In the genomic region with DNA sequence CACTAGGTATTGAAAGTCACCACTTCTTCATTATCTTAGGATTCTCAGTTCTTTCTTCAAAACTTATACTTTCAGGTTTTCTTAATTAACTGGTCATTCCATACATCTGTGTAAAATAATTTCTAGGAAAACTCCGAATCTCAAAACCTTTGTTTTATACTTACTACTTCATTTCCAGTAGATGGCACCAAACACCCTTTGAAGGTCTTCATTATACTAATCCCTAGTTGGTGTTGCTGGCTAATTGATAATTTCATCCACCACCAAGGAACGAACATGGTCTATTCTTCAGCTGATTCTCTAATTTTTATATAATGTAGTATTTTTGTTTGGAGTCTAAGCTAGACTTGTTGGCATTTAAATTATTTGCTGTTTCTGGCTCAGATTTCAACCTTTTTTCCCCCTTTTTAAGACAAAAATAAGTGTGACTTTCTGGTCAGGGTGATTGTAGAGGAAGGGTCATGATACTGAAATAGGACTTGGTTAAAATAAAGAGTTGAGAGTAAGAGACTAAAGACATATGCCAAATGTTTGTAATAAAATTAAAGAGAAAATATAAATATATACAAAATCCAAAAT, we compare ENCODE assay signal across 8 cellular contexts. TPM values are rescaled to one million over a fixed set of nuclear protein-coding genes. Genes with fewer than 3 reads are reported as not detected.
A peak's percentile ranks its signal among the peaks of the same experiment; 100 is the strongest.
DNase-seq lines count a peak whose midpoint lies in the region; ATAC-seq and TF ChIP-seq lines count a peak whose summit lies in the region.

No MANE protein-coding gene starts in this region.

- no peak overlapping the region for H4K5ac ChIP-seq in IMR-90 (ENCODE audit: low read depth, low read length)

- H3K4me3 ChIP-seq in DND-41 (ENCODE audit: low read depth in 1 of 2, low read length in 2 of 2) (no peak overlapping the region), IMR-90 (ENCODE audit: insufficient read depth, low read depth, low read length) (no peak overlapping the region), PC-3 (ENCODE audit: low read length) (no peak overlapping the region)

- dilution Hi-C loops in IMR-90 (cut with HindIII; ENCODE audit: low sequenced_read_pairs, unreplicated experiment) = no loop called here

- H2BK5ac ChIP-seq in IMR-90 (ENCODE audit: low read depth, low read length, poor library complexity, severe bottlenecking) = no peak overlapping the region

- peaks cover 1 to 11% of the 10 kb centered on the region in 2 experiments; a peak in 3 of 4 replicates for H3K79me1 ChIP-seq in IMR-90 (ENCODE audit: low read depth in 1 of 2, low read length in 2 of 2)

- peak overlapping the region in 2 of 3 experiments; percentile 28 to 68 for H3K27ac Mint-ChIP-seq in nephron

- no peak overlapping the region for H3K14ac ChIP-seq in IMR-90 (replicated peaks; ENCODE audit: low read depth, low read length)

- no peak overlapping the region for H2BK20ac ChIP-seq in IMR-90 (ENCODE audit: low read depth, low read length)

- H3K36me3 ChIP-seq in DND-41 (ENCODE audit: insufficient read depth, low read length) (peaks cover 33% of the 10 kb centered on the region), IMR-90 (ENCODE audit: control insufficient read depth, insufficient read depth, low read length) (peaks cover 6% of the 10 kb centered on the region), PC-3 (ENCODE audit: low read depth, low read length) (peaks cover 22% of the 10 kb centered on the region)

- H3F3A ChIP-seq in PC-3 (ENCODE audit: low read length, unreplicated experiment) = peaks cover 15% of the 10 kb centered on the region

- no peak overlapping the region for H4K8ac ChIP-seq in IMR-90 (ENCODE audit: low read depth in 2 of 2, low read length in 2 of 2)

- no peak overlapping the region for H3K18ac ChIP-seq in IMR-90 (ENCODE audit: low read depth, low read length)

- H3K27me3 ChIP-seq in DND-41 (ENCODE audit: insufficient read depth, low read length, poor library complexity) (no peaks in the 10 kb centered on the region), IMR-90 (ENCODE audit: control insufficient read depth, insufficient read depth, low read length) (no peaks in the 10 kb centered on the region), PC-3 (ENCODE audit: low read length) (no peaks in the 10 kb centered on the region)

- no peaks in the 10 kb centered on the region for H3K27me3 Mint-ChIP-seq in nephron (ENCODE audit: low read depth)

- peaks cover 29% of the 10 kb centered on the region for H3K4me1 ChIP-seq in DND-41 (ENCODE audit: insufficient read depth, low read length)
- H3K4me1 ChIP-seq in IMR-90 (ENCODE audit: control insufficient read depth, insufficient read depth, low read length) = no peaks in the 10 kb centered on the region
- peaks cover 12% of the 10 kb centered on the region for H3K4me1 ChIP-seq in PC-3 (ENCODE audit: insufficient read depth, low read length)

- no TSS peak for BruUV-seq in IMR-90 (replicated peaks; lab: Mats Ljungman, UMichigan)
- no TSS peak for BruUV-seq in PC-3 (replicated peaks; lab: Mats Ljungman, UMichigan)

- peak overlapping the region; percentile 42 to 77 (median 69) for H3K4me3 Mint-ChIP-seq in nephron

- H2AK9ac ChIP-seq in IMR-90 (replicated peaks; ENCODE audit: low read depth, low read length, poor library complexity) = no peak overlapping the region

- H3K79me2 ChIP-seq in DND-41 (ENCODE audit: insufficient read depth, low read length) (peaks cover 29% of the 10 kb centered on the region), PC-3 (ENCODE audit: low read length) (peaks cover 21% of the 10 kb centered on the region)

- H3K23ac ChIP-seq in IMR-90 (ENCODE audit: low read depth, low read length) = no peak overlapping the region

- H2BK120ac ChIP-seq in IMR-90 (ENCODE audit: low read depth, low read length) = no peak overlapping the region

- TF ChIP-seq RAD21 in IMR-90 (IDR thresholded peaks at IDR 0.05; ENCODE audit: low read length) = peak; percentile 80

- no peak for TF ChIP-seq POLR2A in IMR-90 (IDR thresholded peaks at IDR 0.05; ENCODE audit: low read depth, low read length)

- H3K9me1 ChIP-seq in IMR-90 (ENCODE audit: insufficient read depth, low read length) = no peaks in the 10 kb centered on the region

- H3K56ac ChIP-seq in IMR-90 (ENCODE audit: extremely low read depth, insufficient read depth, low read length) = no peak overlapping the region

- H2AFZ ChIP-seq in DND-41 (ENCODE audit: low read depth, low read length) (no peak overlapping the region), IMR-90 (replicated peaks; ENCODE audit: low read length, poor library complexity) (no peak overlapping the region), PC-3 (ENCODE audit: low read length) (no peak overlapping the region)

- WGBS in IMR-90 (ENCODE audit: extremely low coverage in 2 of 2, insufficient read length in 1 of 2), 2 experiments = no CpG with 5 or more reads among the region's 2 CpGs

- H3K27ac ChIP-seq in DND-41 (ENCODE audit: low read length) (no peak overlapping the region), IMR-90 (ENCODE audit: insufficient read depth, low read length) (no peak overlapping the region), PC-3 (ENCODE audit: low read length) (no peak overlapping the region)

- H3K4ac ChIP-seq in IMR-90 (ENCODE audit: low read depth, low read length) = no peak overlapping the region

- H3K9me3 Mint-ChIP-seq in nephron = no peaks in the 10 kb centered on the region

- CTCF ChIA-PET in IMR-90 (lab: Yijun Ruan, JAX) = interaction anchor here (0.6 to 2.7 kb wide), 9 partner anchors 83 to 346 kb away, joined by 3 to 7 read pairs (median 4); a partner anchor contains a TSS
- CTCF ChIA-PET in PC-3 (lab: Charles Lee) = interaction anchor here (0.7 to 1.0 kb wide), 2 partner anchors 123 to 159 kb away, joined by 3 to 5 read pairs; no protein-coding TSS in a partner anchor

- ATAC-seq in DND-41 (ENCODE audit: insufficient read depth, low read depth) (no peak), IMR-90 (ENCODE audit: low read depth) (no peak), PC-3 (no peak), HG02840 (IDR thresholded peaks at IDR 0.05; ENCODE audit: low FRiP score, unreplicated experiment) (no peak), HG03442 (IDR thresholded peaks at IDR 0.05; ENCODE audit: unreplicated experiment) (no peak), GM21360 (IDR thresholded peaks at IDR 0.05; ENCODE audit: unreplicated experiment) (no peak)

- no peaks in the 10 kb centered on the region for H3K4me1 Mint-ChIP-seq in nephron

- intact Hi-C loops in IMR-90 (cut with micrococcal nuclease) (loop anchor here (5.0 kb wide), 1 partner anchor 390 kb away; a partner anchor contains a TSS), PC-3 (cut with micrococcal nuclease) (loop anchor here (5.0 to 10.0 kb wide), 2 partner anchors 190 to 333 kb away; a partner anchor contains a TSS)

- H3K9me2 ChIP-seq in PC-3 (replicated peaks; ENCODE audit: low read length) = no peaks in the 10 kb centered on the region

- no peak for DNase-seq in DND-41
- DNase-seq in IMR-90 = peak; percentile 58
- DNase-seq in PC-3 = peak; percentile 62
- DNase-seq in dermis microvascular lymphatic vessel endothelial cell (ENCODE audit: low read depth in 2 of 2) = peak; percentile 61 to 72

- POLR2A ChIA-PET in IMR-90 (lab: Charles Lee; ENCODE audit: unreplicated experiment) = interaction anchor here (0.5 kb wide), 1 partner anchor 182 kb away, joined by 6 read pairs; no protein-coding TSS in a partner anchor
- POLR2A ChIA-PET in PC-3 (lab: Charles Lee; ENCODE audit: unreplicated experiment) = interaction anchor here (0.6 to 1.0 kb wide), 2 partner anchors 187 to 390 kb away, joined by 3 read pairs; a partner anchor contains a TSS

- no peaks in the 10 kb centered on the region for H3K9me3 ChIP-seq in DND-41 (ENCODE audit: insufficient read depth, low read length, severe bottlenecking)
- no peaks in the 10 kb centered on the region for H3K9me3 ChIP-seq in IMR-90 (ENCODE audit: control insufficient read depth, insufficient read depth, low read length)
- H3K9me3 ChIP-seq in PC-3 (ENCODE audit: low read length) = no peaks in the 10 kb centered on the region

- TF ChIP-seq CTCF in DND-41 (IDR thresholded peaks at IDR 0.05; ENCODE audit: borderline replicate concordance, extremely low read depth, low read length, poor library complexity, severe bottlenecking) (peak; percentile 71), IMR-90 (conservative IDR thresholded peaks at IDR 0.05; ENCODE audit: low read depth, low read length) (peak; percentile 71), PC-3 (conservative IDR thresholded peaks at IDR 0.05; ENCODE audit: low read depth, low read length) (peak; percentile 87), nephron (IDR thresholded peaks at IDR 0.05; ENCODE audit: unreplicated experiment in 3 of 3) (peak; percentile 63 to 74 (median 64))

- in situ Hi-C loops in IMR-90 (cut with MboI; ENCODE audit: low sequenced_read_pairs) = loop anchor here (25.0 kb wide), 1 partner anchor 325 kb away; a partner anchor contains a TSS

- H3K9ac ChIP-seq in DND-41 (ENCODE audit: low read depth, low read length) (no peak overlapping the region), IMR-90 (ENCODE audit: low read depth, low read length) (no peak overlapping the region), PC-3 (ENCODE audit: low read length) (no peak overlapping the region)

- no peak overlapping the region for H2BK15ac ChIP-seq in IMR-90 (ENCODE audit: low read depth, low read length)

- H4K20me1 ChIP-seq in DND-41 (ENCODE audit: insufficient read depth, low read length) (no peaks in the 10 kb centered on the region), IMR-90 (ENCODE audit: insufficient read depth, low read length) (no peaks in the 10 kb centered on the region), PC-3 (ENCODE audit: low read length) (no peaks in the 10 kb centered on the region)

- H4K91ac ChIP-seq in IMR-90 (ENCODE audit: insufficient read depth, low read depth, low read length) = no peak overlapping the region

- no peak overlapping the region for H2AK5ac ChIP-seq in IMR-90 (ENCODE audit: low read depth, low read length)

- H3K4me2 ChIP-seq in DND-41 (ENCODE audit: insufficient read depth, low read length) (no peak overlapping the region), IMR-90 (ENCODE audit: low read depth, low read length) (no peak overlapping the region), PC-3 (ENCODE audit: low read length) (no peak overlapping the region)

- H3K36me3 Mint-ChIP-seq in nephron (ENCODE audit: low read depth) = peaks cover 22% of the 10 kb centered on the region

RNA-seq across cellular contexts. Expression of a gene that starts 2.8 kb away (rescaled TPM):
- total RNA-seq in IMR-90 (2012; rRNA removed) (2.0 and 3.1 TPM in 2 replicates), PC-3 (2014; rRNA removed) (6.8 and 7.0 TPM in 2 replicates), dermis microvascular lymphatic vessel endothelial cell (2.6 and 4.3 TPM in 2 replicates)
- polyA plus RNA-seq in IMR-90 (2012; rRNA removed) = 3.7 TPM in 2 replicates
- 1.5 and 1.6 TPM in 2 replicates for polyA plus RNA-seq in IMR-90 (2012; cell fraction: cytosol; rRNA removed)
- polyA plus RNA-seq in IMR-90 (2012; cell fraction: nucleus; rRNA removed; ENCODE audit: low replicate concordance) = 3.8 and 11.5 TPM in 2 replicates

RNA-seq across cellular contexts. Expression of a gene that starts 18.3 kb away (rescaled TPM):
- 8.8 and 36.1 TPM in 2 replicates for total RNA-seq in IMR-90 (2012; rRNA removed)
- 41.5 and 48.3 TPM in 2 replicates for polyA plus RNA-seq in IMR-90 (2012; rRNA removed)
- polyA plus RNA-seq in IMR-90 (2012; cell fraction: cytosol; rRNA removed) = 7.2 and 8.6 TPM in 2 replicates
- 3.1 and 16.7 TPM in 2 replicates for polyA plus RNA-seq in IMR-90 (2012; cell fraction: nucleus; rRNA removed; ENCODE audit: low replicate concordance)
- 44.1 and 56.3 TPM in 2 replicates for total RNA-seq in PC-3 (2014; rRNA removed)
- 16.8 and 17.4 TPM in 2 replicates for total RNA-seq in dermis microvascular lymphatic vessel endothelial cell

RNA-seq across cellular contexts. Expression of a gene that starts 49.4 kb away (rescaled TPM):
- total RNA-seq in IMR-90 (2012; rRNA removed) = 0.18 and 0.28 TPM in 2 replicates
- 0.09 and 0.14 TPM in 2 replicates for polyA plus RNA-seq in IMR-90 (2012; rRNA removed)
- polyA plus RNA-seq in IMR-90 (2012; cell fraction: cytosol; rRNA removed) = 0.08 and 0.10 TPM in 2 replicates
- polyA plus RNA-seq in IMR-90 (2012; cell fraction: nucleus; rRNA removed; ENCODE audit: low replicate concordance) = 0.36 and 0.39 TPM in 2 replicates
- 0.12 TPM in 1 of 2 replicates, not detected in the other for total RNA-seq in PC-3 (2014; rRNA removed)
- total RNA-seq in dermis microvascular lymphatic vessel endothelial cell = under 0.01 and 0.25 TPM in 2 replicates
